In the genomic region with DNA sequence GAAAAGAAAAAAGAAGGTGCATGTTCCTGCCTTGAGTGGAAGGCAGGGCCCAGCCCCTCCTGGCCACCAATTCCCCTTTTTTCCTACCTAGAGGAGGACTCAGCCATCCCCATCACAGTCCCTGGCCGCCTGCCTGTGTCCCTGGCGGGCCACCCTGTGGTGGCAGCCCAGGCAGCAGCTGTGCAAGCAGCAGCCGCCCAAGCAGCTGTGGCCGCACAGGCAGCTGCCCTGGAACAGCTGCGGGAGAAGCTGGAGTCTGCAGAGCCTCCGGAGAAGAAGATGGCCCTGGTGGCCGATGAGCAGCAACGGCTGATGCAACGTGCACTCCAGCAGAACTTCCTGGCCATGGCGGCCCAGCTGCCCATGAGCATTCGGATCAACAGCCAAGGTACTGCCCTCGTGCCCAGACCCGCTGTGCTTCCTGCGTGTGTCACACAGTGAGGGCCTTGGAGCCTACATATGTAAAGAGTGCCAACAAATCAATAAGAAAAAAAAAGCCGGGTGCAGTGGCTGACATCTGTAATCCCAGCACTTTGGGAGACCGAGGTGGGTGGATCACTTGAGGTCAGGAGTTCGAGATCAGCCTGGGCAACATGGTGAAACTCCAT, we compare ENCODE assay signal across 36 cellular contexts. TPM values are rescaled to one million over a fixed set of nuclear protein-coding genes. Genes with fewer than 3 reads are reported as not detected.
"Had no signal": no experiment of that assay in that cellular context is flagged by ENCODE, and none has a peak within 500 bp of the region (broad histone marks: within the 10 kb centered on the region; RNA-seq: fewer than 3 reads in every experiment).

No MANE protein-coding gene starts in this region.

- H3K9me3 Mint-ChIP-seq: effector memory CD8-positive, alpha-beta T cell had no signal

- H3K4me3 ChIP-seq: heart left ventricle, pancreas, right atrium auricular region, spleen, suprapubic skin, tibial artery had no signal

- H3K4me3 Mint-ChIP-seq: activated naive CD4-positive, alpha-beta T cell treated with anti-CD3 and anti-CD28 coated beads, Interleukin-2, amount 10 ng/mL, durations not matched to agents 7 days and 5 days; effector memory CD8-positive, alpha-beta T cell; immature natural killer cell; mesothelial cell of epicardium; naive thymus-derived CD4-positive, alpha-beta T cell had no signal

- FAIRE-seq: astrocyte, endothelial cell of umbilical vein, kidney, pancreas had no signal

- H3K27me3 ChIP-seq: brain microvascular endothelial cell, foreskin keratinocyte, heart left ventricle, pancreas, right atrium auricular region, spleen, suprapubic skin, tibial artery had no signal

- H3K27me3 Mint-ChIP-seq: activated naive CD4-positive, alpha-beta T cell treated with anti-CD3 and anti-CD28 coated beads, Interleukin-2, amount 10 ng/mL, durations not matched to agents 7 days and 5 days; effector memory CD8-positive, alpha-beta T cell; naive thymus-derived CD4-positive, alpha-beta T cell had no signal

- H3K27ac ChIP-seq: brain microvascular endothelial cell, foreskin keratinocyte, heart left ventricle, pancreas, right atrium auricular region, spleen, suprapubic skin, tibial artery, VCaP had no signal

- ATAC-seq: activated CD4-positive, CD25-positive, alpha-beta regulatory T cell treated with anti-CD3 and anti-CD28 coated beads, Interleukin-2, amount 50 U/mL, for 24 hours; effector memory CD8-positive, alpha-beta T cell; foreskin keratinocyte; heart left ventricle; left colon; naive thymus-derived CD4-positive, alpha-beta T cell; pancreas had no signal

- H3K4me1 ChIP-seq: foreskin keratinocyte, pancreas, right atrium auricular region, spleen, suprapubic skin, tibial artery had no signal

- H3K27ac Mint-ChIP-seq: activated naive CD4-positive, alpha-beta T cell treated with anti-CD3 and anti-CD28 coated beads, Interleukin-2, amount 10 ng/mL, durations not matched to agents 7 days and 5 days; effector memory CD8-positive, alpha-beta T cell; immature natural killer cell; mesothelial cell of epicardium; naive thymus-derived CD4-positive, alpha-beta T cell had no signal

- H3K9me3 ChIP-seq: pancreas, suprapubic skin had no signal

- DNase-seq: activated CD4-positive, alpha-beta T cell treated with anti-CD3 and anti-CD28 coated beads for 48 hours; activated CD4-positive, alpha-beta T cell treated with anti-CD3 and anti-CD28 coated beads, Interleukin-2, amount 50 U/mL, for 48 hours; activated CD8-positive, alpha-beta memory T cell treated with anti-CD3 and anti-CD28 coated beads, Interleukin-2, amount 50 U/mL, for 4 hours; activated gamma-delta T cell; activated naive CD4-positive, alpha-beta T cell treated with anti-CD3 and anti-CD28 coated beads, Interleukin-2, amount 10 ng/mL, durations not matched to agents 7 days and 5 days; activated T-cell treated with anti-CD3 and anti-CD28 coated beads, Interleukin-2, amount 50 U/mL, for 1 hour; amniotic stem cell; brain microvascular endothelial cell; cortex of kidney; effector memory CD8-positive, alpha-beta T cell; foreskin keratinocyte; heart left ventricle; hypothalamus; immature natural killer cell; kidney; left colon; mammary epithelial cell; naive thymus-derived CD4-positive, alpha-beta T cell; nucleus accumbens; spleen; stimulated activated naive CD4-positive, alpha-beta T cell; T-helper 1 cell; tibial artery had no signal

RNA-seq across cellular contexts. Expression of gene GRIN3B, which starts 33.6 kb away (rescaled TPM):
- total RNA-seq: activated CD8-positive, alpha-beta memory T cell treated with anti-CD3 and anti-CD28 coated beads for 36 hours; cardiac septum; left colon; pancreas; ureter had no signal
- polyA plus RNA-seq: immature natural killer cell; liver; naive thymus-derived CD4-positive, alpha-beta T cell; spleen had no signal

RNA-seq across cellular contexts. Expression of gene KISS1R, which starts 49.5 kb away (rescaled TPM):
- total RNA-seq: astrocyte, cardiac septum, endothelial cell of umbilical vein, foreskin keratinocyte, heart left ventricle, left colon, liver, mammary epithelial cell, pulmonary artery endothelial cell, right atrium auricular region, ureter had no signal
- polyA plus RNA-seq: endothelial cell of umbilical vein, foreskin keratinocyte, heart left ventricle, immature natural killer cell, liver had no signal
